In genomic region chr17:49687878-49688491, GRCh38 we compare ENCODE assay signal across 1 cellular context.
TF ChIP-seq lines count a peak whose summit lies in the region.

No MANE protein-coding gene starts in this region.

TF ChIP-seq in HepG2, 621 proteins besides CTCF, POLR2A, EP300 and RAD21 (continued from another document and continues in another):
- TF ChIP-seq ZNF597 (CRISPR knock-in tag; IDR thresholded peaks at IDR 0.05) = no peak
- TF ChIP-seq ZNF552 (CRISPR knock-in tag; IDR thresholded peaks at IDR 0.05; ENCODE audit: borderline replicate concordance) = no peak
- TF ChIP-seq RELA (CRISPR knock-in tag; IDR thresholded peaks at IDR 0.05) = no peak
- peak; percentile 45 for TF ChIP-seq DMAP1 (CRISPR knock-in tag; IDR thresholded peaks at IDR 0.05)
- TF ChIP-seq KAT2B (IDR thresholded peaks at IDR 0.05; ENCODE audit: borderline replicate concordance, low read depth, low read length) = no peak
- TF ChIP-seq ASH2L (IDR thresholded peaks at IDR 0.05; ENCODE audit: insufficient read length, low read depth, low read length) = no peak
- TF ChIP-seq RFX3 (CRISPR knock-in tag; IDR thresholded peaks at IDR 0.05) = no peak
- peak; percentile 26; the same call in 1 of the 2 replicates for TF ChIP-seq FOXP4 (CRISPR knock-in tag; IDR thresholded peaks at IDR 0.05)
- no peak for TF ChIP-seq ZNF790 (CRISPR knock-in tag; IDR thresholded peaks at IDR 0.05; ENCODE audit: borderline replicate concordance)
- no peak for TF ChIP-seq ZNF34 (CRISPR knock-in tag; IDR thresholded peaks at IDR 0.05; ENCODE audit: borderline replicate concordance)
- no peak for TF ChIP-seq ZBTB10 (CRISPR knock-in tag; IDR thresholded peaks at IDR 0.05; ENCODE audit: borderline replicate concordance)
- TF ChIP-seq YEATS2 (CRISPR knock-in tag; IDR thresholded peaks at IDR 0.05; ENCODE audit: borderline replicate concordance) = peak; percentile 74; the same call in 1 of the 2 replicates
- TF ChIP-seq GATAD1 (CRISPR knock-in tag; IDR thresholded peaks at IDR 0.05) = 0 out of 2 replicates have a peak, but pooled peaks have one; percentile 18
- TF ChIP-seq ZNF451 (CRISPR knock-in tag; IDR thresholded peaks at IDR 0.05) = peak; percentile 74; the same call in 1 of the 2 replicates
- TF ChIP-seq ZNF768 (CRISPR knock-in tag; IDR thresholded peaks at IDR 0.05) = no peak
- TF ChIP-seq THAP11 (CRISPR knock-in tag; IDR thresholded peaks at IDR 0.05) = peak; percentile 67
- TF ChIP-seq TEAD2 (CRISPR knock-in tag; IDR thresholded peaks at IDR 0.05) = no peak
- TF ChIP-seq ZNF713 (CRISPR knock-in tag; IDR thresholded peaks at IDR 0.05) = no peak
- TF ChIP-seq PITX1 (CRISPR knock-in tag; IDR thresholded peaks at IDR 0.05) = no peak
- no peak for TF ChIP-seq ZBTB8A (CRISPR knock-in tag; IDR thresholded peaks at IDR 0.05; ENCODE audit: borderline replicate concordance, low read depth)
- TF ChIP-seq NPAS2 (CRISPR knock-in tag; IDR thresholded peaks at IDR 0.05; ENCODE audit: borderline replicate concordance) = no peak
- no peak for TF ChIP-seq SNAPC5 (CRISPR knock-in tag; IDR thresholded peaks at IDR 0.05; ENCODE audit: borderline replicate concordance)
- 0 out of 2 replicates have a peak, but pooled peaks have one; percentile 68 for TF ChIP-seq ZFP36L1 (CRISPR knock-in tag; IDR thresholded peaks at IDR 0.05)
- TF ChIP-seq ATF2 (CRISPR knock-in tag; IDR thresholded peaks at IDR 0.05) = peak; percentile 25; the same call in 1 of the 2 replicates
- TF ChIP-seq GFI1 (CRISPR knock-in tag; IDR thresholded peaks at IDR 0.05; ENCODE audit: borderline replicate concordance) = 0 out of 2 replicates have a peak, but pooled peaks have one; percentile 33
- no peak for TF ChIP-seq ZNF7 (CRISPR knock-in tag; IDR thresholded peaks at IDR 0.05)
- TF ChIP-seq KAT8 (CRISPR knock-in tag; IDR thresholded peaks at IDR 0.05) = peak; percentile 60; the same call in 1 of the 2 replicates
- TF ChIP-seq TRIM22 (IDR thresholded peaks at IDR 0.05) = no peak
- TF ChIP-seq FOXA1 (IDR thresholded peaks at IDR 0.05) = no peak
- TF ChIP-seq FOXA1 (CRISPR knock-in tag; IDR thresholded peaks at IDR 0.05) = peak; percentile 38; the same call in 1 of the 2 replicates
- TF ChIP-seq ZNF761 (CRISPR knock-in tag; conservative IDR thresholded peaks at IDR 0.05) = no peak
- peak; percentile 85 for TF ChIP-seq ZNF18 (CRISPR knock-in tag; IDR thresholded peaks at IDR 0.05; ENCODE audit: insufficient replicate concordance)
- TF ChIP-seq MED1 (CRISPR knock-in tag; IDR thresholded peaks at IDR 0.05) = peak; percentile 66
- no peak for TF ChIP-seq FOXJ3 (CRISPR knock-in tag; IDR thresholded peaks at IDR 0.05; ENCODE audit: borderline replicate concordance)
- no peak for TF ChIP-seq NFIC (IDR thresholded peaks at IDR 0.05; ENCODE audit: low read length)
- peak; percentile 29; the same call in 1 of the 2 replicates for TF ChIP-seq AHDC1 (CRISPR knock-in tag; IDR thresholded peaks at IDR 0.05; ENCODE audit: borderline replicate concordance)
- TF ChIP-seq ZNF225 (CRISPR knock-in tag; IDR thresholded peaks at IDR 0.05) = no peak
- no peak for TF ChIP-seq ZNF556 (CRISPR knock-in tag; IDR thresholded peaks at IDR 0.05; ENCODE audit: borderline replicate concordance)
- TF ChIP-seq ZNF557 (CRISPR knock-in tag; IDR thresholded peaks at IDR 0.05) = no peak
- TF ChIP-seq ZNF772 (CRISPR knock-in tag; IDR thresholded peaks at IDR 0.05) = 0 out of 2 replicates have a peak, but pooled peaks have one; percentile 22
- no peak; the same call in 1 of the 2 replicates for TF ChIP-seq GABPA (IDR thresholded peaks at IDR 0.05; ENCODE audit: low read depth, low read length)
- TF ChIP-seq GABPA (CRISPR knock-in tag; IDR thresholded peaks at IDR 0.05; ENCODE audit: low read depth) = peak; percentile 89
- no peak for TF ChIP-seq HHEX (CRISPR knock-in tag; IDR thresholded peaks at IDR 0.05)
- no peak for TF ChIP-seq CCAR2 (optimal IDR thresholded peaks at IDR 0.05; ENCODE audit: low read depth, low read length)
- no peak for TF ChIP-seq TCF7 (IDR thresholded peaks at IDR 0.05; ENCODE audit: low read depth)
- TF ChIP-seq HIC2 (CRISPR knock-in tag; IDR thresholded peaks at IDR 0.05; ENCODE audit: low read depth) = peak; percentile 73; the same call in 1 of the 2 replicates
- peak; percentile 74; the same call in 1 of the 2 replicates for TF ChIP-seq TGIF2 (CRISPR knock-in tag; IDR thresholded peaks at IDR 0.05)
- peak; percentile 89 for TF ChIP-seq ELF3 (CRISPR knock-in tag; IDR thresholded peaks at IDR 0.05)
- TF ChIP-seq ZNF446 (CRISPR knock-in tag; IDR thresholded peaks at IDR 0.05) = no peak
- no peak for TF ChIP-seq RCOR2 (CRISPR knock-in tag; IDR thresholded peaks at IDR 0.05)
- 0 out of 2 replicates have a peak, but pooled peaks have one; percentile 30 for TF ChIP-seq ZNF33B (CRISPR knock-in tag; IDR thresholded peaks at IDR 0.05)
- TF ChIP-seq CEBPB (IDR thresholded peaks at IDR 0.05; ENCODE audit: borderline replicate concordance, low read depth, low read length) = peak; percentile 81
- peak; percentile 81 for TF ChIP-seq MIXL1 (CRISPR knock-in tag; IDR thresholded peaks at IDR 0.05)
